14 cellular contexts compared by ENCODE assay signal in genomic region chr22:20537325-20537756, GRCh38. TPM values are rescaled to one million over a fixed set of nuclear protein-coding genes. Genes with fewer than 3 reads are reported as not detected.
DNase-seq lines count a peak whose midpoint lies in the region; ATAC-seq and TF ChIP-seq lines count a peak whose summit lies in the region.
"Had no signal": no experiment of that assay in that cellular context is flagged by ENCODE, and none has a peak within 500 bp of the region (broad histone marks: within the 10 kb centered on the region; RNA-seq: fewer than 3 reads in every experiment).

No MANE protein-coding gene starts in this region.

- TF ChIP-seq CTCF in natural killer cell (IDR thresholded peaks at IDR 0.05) (no peak), RWPE2 (IDR thresholded peaks at IDR 0.05; ENCODE audit: poor library complexity, severe bottlenecking) (no peak), mesothelial cell of epicardium (IDR thresholded peaks at IDR 0.05; ENCODE audit: unreplicated experiment) (no peak)

- no peak overlapping the region for H3K9ac ChIP-seq in mesenchymal stem cell (ENCODE audit: low read length)

- H3K36me3 ChIP-seq in RWPE2 (ENCODE audit: low read depth) (peaks cover 72% of the 10 kb centered on the region), mesenchymal stem cell (ENCODE audit: control insufficient read depth in 1 of 2, insufficient read depth in 2 of 2, low read depth in 1 of 2, low read length in 2 of 2) (peaks cover 46 to 52% of the 10 kb centered on the region in 2 experiments)

- H2BK120ac ChIP-seq in mesenchymal stem cell (ENCODE audit: low read depth, low read length), result no peak overlapping the region

- H3K79me1 ChIP-seq in mesenchymal stem cell (replicated peaks; ENCODE audit: low read length, poor library complexity, severe bottlenecking), result peaks cover 14% of the 10 kb centered on the region

- peak overlapping the region; percentile 82 to 93 for H3K27ac Mint-ChIP-seq in natural killer cell
- peak overlapping the region in 1 of 2 donors; percentile 47 for H3K27ac Mint-ChIP-seq in natural killer cell treated with Interleukin-12 subunit alpha and Interleukin-12 subunit beta and Interleukin-15 and Interleukin-18, amount 100 ng/mL, for 72 hours
- H3K27ac Mint-ChIP-seq in stimulated activated naive B cell treated with anti-CD40 and anti-IgM and Interleukin-4, amounts not matched to agents 10 μg/mL and 1 μg/mL and 100 μg/mL, for 72 hours, result peak overlapping the region; percentile 20
- H3K27ac Mint-ChIP-seq in mesothelial cell of epicardium, result no peak overlapping the region

- no peak overlapping the region for H3K23ac ChIP-seq in mesenchymal stem cell (ENCODE audit: low read length in 2 of 2)

- H3K4me1 ChIP-seq in RWPE2 (ENCODE audit: insufficient read depth, poor library complexity, severe bottlenecking) (peaks cover 16% of the 10 kb centered on the region), mesenchymal stem cell (ENCODE audit: control insufficient read depth, insufficient read depth, low read depth, low read length) (peaks cover 33% of the 10 kb centered on the region)
- H3K4me1 ChIP-seq: HAP-1 had no signal

- H4K91ac ChIP-seq in mesenchymal stem cell (ENCODE audit: low read length), result no peak overlapping the region

- H3K4me3 ChIP-seq in RWPE2 (ENCODE audit: severe bottlenecking), result no peak overlapping the region
- no peak overlapping the region for H3K4me3 ChIP-seq in mesenchymal stem cell (ENCODE audit: insufficient read depth in 1 of 2, low read depth in 1 of 2, low read length in 2 of 2)
- H3K4me3 ChIP-seq: HAP-1 had no signal

- H3K27me3 Mint-ChIP-seq in natural killer cell (ENCODE audit: low read depth in 2 of 2) (no peaks in the 10 kb centered on the region), mesothelial cell of epicardium (ENCODE audit: low read depth) (no peaks in the 10 kb centered on the region)
- no peaks in the 10 kb centered on the region for H3K27me3 Mint-ChIP-seq in natural killer cell treated with Interleukin-12 subunit alpha and Interleukin-12 subunit beta and Interleukin-15 and Interleukin-18, amount 100 ng/mL, for 72 hours
- H3K27me3 Mint-ChIP-seq in stimulated activated naive B cell treated with anti-CD40 and anti-IgM and Interleukin-4, amounts not matched to agents 10 μg/mL and 1 μg/mL and 100 μg/mL, for 72 hours, result no peaks in the 10 kb centered on the region

- H2BK15ac ChIP-seq in mesenchymal stem cell (ENCODE audit: low read depth, poor library complexity, severe bottlenecking), result no peak overlapping the region

- no peak for DNase-seq in natural killer cell
- DNase-seq in natural killer cell treated with Interleukin-12 subunit alpha and Interleukin-12 subunit beta and Interleukin-15 and Interleukin-18, amount 100 ng/mL, for 72 hours (ENCODE audit: low spot score), result no peak
- no peak for DNase-seq in RWPE2 (ENCODE audit: low spot score)
- DNase-seq in mesenchymal stem cell, result no peak
- DNase-seq in stimulated activated naive B cell treated with anti-CD40 and anti-IgM and Interleukin-4, amounts not matched to agents 10 μg/mL and 1 μg/mL and 100 μg/mL, for 72 hours, result no peak
- no peak for DNase-seq in anterior cingulate cortex (lab: John Stamatoyannopoulos, UW)
- DNase-seq in mesothelial cell of epicardium (ENCODE audit: low spot score in 2 of 2, unreplicated experiment in 2 of 2), result no peak
- no peak for DNase-seq in activated CD8-positive, alpha-beta memory T cell treated with anti-CD3 and anti-CD28 coated beads, Interleukin-2, amount 50 U/mL, for 48 hours
- DNase-seq: MV-4-11, NCI-H1417, NCI-H187 treated with DMSO at 0.1 percent for 48 hours, NCI-H345, NCI-H526 had no signal

- no peak overlapping the region for H2AFZ ChIP-seq in mesenchymal stem cell (ENCODE audit: low read depth, low read length)

- intact Hi-C loops in natural killer cell (cut with micrococcal nuclease), result no loop called here

- H3K9me3 ChIP-seq in RWPE2 (ENCODE audit: severe bottlenecking), result no peaks in the 10 kb centered on the region
- H3K9me3 ChIP-seq in mesenchymal stem cell (ENCODE audit: control insufficient read depth, low read length), result peaks cover 1% of the 10 kb centered on the region
- H3K9me3 ChIP-seq: HAP-1 had no signal

- ATAC-seq in natural killer cell (no peak), RWPE2 (ENCODE audit: low read depth) (no peak)
- no peak for ATAC-seq in natural killer cell treated with Interleukin-12 subunit alpha and Interleukin-12 subunit beta and Interleukin-15 and Interleukin-18, amount 100 ng/mL, for 72 hours
- ATAC-seq in stimulated activated naive B cell treated with anti-CD40 and anti-IgM and Interleukin-4, amounts not matched to agents 10 μg/mL and 1 μg/mL and 100 μg/mL, for 72 hours (replicated peaks), result no peak

- no peak overlapping the region for H2BK5ac ChIP-seq in mesenchymal stem cell (ENCODE audit: low read depth, low read length, poor library complexity, severe bottlenecking)

- H3K4me3 Mint-ChIP-seq in natural killer cell, result no peak overlapping the region
- no peak overlapping the region for H3K4me3 Mint-ChIP-seq in natural killer cell treated with Interleukin-12 subunit alpha and Interleukin-12 subunit beta and Interleukin-15 and Interleukin-18, amount 100 ng/mL, for 72 hours
- H3K4me3 Mint-ChIP-seq in stimulated activated naive B cell treated with anti-CD40 and anti-IgM and Interleukin-4, amounts not matched to agents 10 μg/mL and 1 μg/mL and 100 μg/mL, for 72 hours, result no peak overlapping the region
- H3K4me3 Mint-ChIP-seq in mesothelial cell of epicardium, result no peak overlapping the region

- H3K14ac ChIP-seq in mesenchymal stem cell (ENCODE audit: low read length in 2 of 2), result peak overlapping the region in 1 of 2 experiments; percentile 11

- H3K4me1 Mint-ChIP-seq in natural killer cell (peaks cover 34 to 52% of the 10 kb centered on the region in 2 donors), mesothelial cell of epicardium (peaks cover 16% of the 10 kb centered on the region)
- H3K4me1 Mint-ChIP-seq in natural killer cell treated with Interleukin-12 subunit alpha and Interleukin-12 subunit beta and Interleukin-15 and Interleukin-18, amount 100 ng/mL, for 72 hours (ENCODE audit: low read depth in 2 of 2), result peaks cover 30% of the 10 kb centered on the region in 2 donors
- H3K4me1 Mint-ChIP-seq in stimulated activated naive B cell treated with anti-CD40 and anti-IgM and Interleukin-4, amounts not matched to agents 10 μg/mL and 1 μg/mL and 100 μg/mL, for 72 hours, result peaks cover 16 to 20% of the 10 kb centered on the region in 2 donors

- 97% methylated on average over 3 of the region's 3 CpGs for WGBS in mesenchymal stem cell

- no peak overlapping the region for H3K4ac ChIP-seq in mesenchymal stem cell (ENCODE audit: low read depth in 1 of 2, low read length in 2 of 2)

- H3K36me3 Mint-ChIP-seq in natural killer cell (no peaks in the 10 kb centered on the region), mesothelial cell of epicardium (peaks cover 37% of the 10 kb centered on the region)
- peaks cover 4% of the 10 kb centered on the region for H3K36me3 Mint-ChIP-seq in natural killer cell treated with Interleukin-12 subunit alpha and Interleukin-12 subunit beta and Interleukin-15 and Interleukin-18, amount 100 ng/mL, for 72 hours
- peaks cover 28 to 41% of the 10 kb centered on the region in 2 donors for H3K36me3 Mint-ChIP-seq in stimulated activated naive B cell treated with anti-CD40 and anti-IgM and Interleukin-4, amounts not matched to agents 10 μg/mL and 1 μg/mL and 100 μg/mL, for 72 hours

- H3K27ac ChIP-seq in RWPE2 (ENCODE audit: poor library complexity, severe bottlenecking) (peak overlapping the region; percentile 99), mesenchymal stem cell (ENCODE audit: low read length, poor library complexity, severe bottlenecking) (no peak overlapping the region)

- peak overlapping the region; percentile 13 for H4K8ac ChIP-seq in mesenchymal stem cell (ENCODE audit: low read length)

- no peak overlapping the region for H2BK12ac ChIP-seq in mesenchymal stem cell (ENCODE audit: low read length in 2 of 2)

- no peak overlapping the region for H3K4me2 ChIP-seq in mesenchymal stem cell (ENCODE audit: low read length, poor library complexity, severe bottlenecking)

- H3K27me3 ChIP-seq in RWPE2 (ENCODE audit: insufficient read depth, poor library complexity, severe bottlenecking) (no peaks in the 10 kb centered on the region), mesenchymal stem cell (ENCODE audit: control insufficient read depth in 1 of 2, insufficient read depth in 1 of 2, low read length in 2 of 2) (no peaks in the 10 kb centered on the region)

- no peak overlapping the region for H2AK5ac ChIP-seq in mesenchymal stem cell (ENCODE audit: low read length, severe bottlenecking)

- no peak overlapping the region for H3K18ac ChIP-seq in mesenchymal stem cell (ENCODE audit: low read depth in 1 of 2, low read length in 2 of 2)

- H3K9me3 Mint-ChIP-seq in natural killer cell, result no peaks in the 10 kb centered on the region
- H3K9me3 Mint-ChIP-seq in natural killer cell treated with Interleukin-12 subunit alpha and Interleukin-12 subunit beta and Interleukin-15 and Interleukin-18, amount 100 ng/mL, for 72 hours, result no peaks in the 10 kb centered on the region
- no peaks in the 10 kb centered on the region for H3K9me3 Mint-ChIP-seq in stimulated activated naive B cell treated with anti-CD40 and anti-IgM and Interleukin-4, amounts not matched to agents 10 μg/mL and 1 μg/mL and 100 μg/mL, for 72 hours
- H3K9me3 Mint-ChIP-seq in mesothelial cell of epicardium, result peaks cover 3% of the 10 kb centered on the region

RNA-seq across cellular contexts. Expression of gene MED15, which starts 29.9 kb away (rescaled TPM):
- total RNA-seq in natural killer cell (100 to 1,000 TPM; 269 to 291 (median 270) TPM), mesothelial cell of epicardium (129 to 135 TPM (median 129 TPM) in 3 replicates)
- total RNA-seq in natural killer cell treated with Interleukin-12 subunit alpha and Interleukin-12 subunit beta and Interleukin-15 and Interleukin-18, amount 100 ng/mL, for 72 hours, result 100 to 1,000 TPM; 171 to 178 TPM
- polyA plus RNA-seq in mesenchymal stem cell (2013, experiment 1 of 2), result 63.2 TPM
- 60.2 TPM for polyA plus RNA-seq in mesenchymal stem cell (2013, experiment 2 of 2)

RNA-seq across cellular contexts. Expression of gene KLHL22, which starts 41.7 kb away (rescaled TPM):
- total RNA-seq in natural killer cell (10 to 100 TPM; 26.5 to 53.0 (median 31.0) TPM), mesothelial cell of epicardium (58.4 to 60.3 TPM (median 59.9 TPM) in 3 replicates)
- 10 to 100 TPM; 15.9 to 21.0 TPM for total RNA-seq in natural killer cell treated with Interleukin-12 subunit alpha and Interleukin-12 subunit beta and Interleukin-15 and Interleukin-18, amount 100 ng/mL, for 72 hours
- 10.8 TPM for polyA plus RNA-seq in mesenchymal stem cell (2013, experiment 1 of 2)
- 10.8 TPM for polyA plus RNA-seq in mesenchymal stem cell (2013, experiment 2 of 2)
